1 cellular context compared by ENCODE assay signal in the genomic region with DNA sequence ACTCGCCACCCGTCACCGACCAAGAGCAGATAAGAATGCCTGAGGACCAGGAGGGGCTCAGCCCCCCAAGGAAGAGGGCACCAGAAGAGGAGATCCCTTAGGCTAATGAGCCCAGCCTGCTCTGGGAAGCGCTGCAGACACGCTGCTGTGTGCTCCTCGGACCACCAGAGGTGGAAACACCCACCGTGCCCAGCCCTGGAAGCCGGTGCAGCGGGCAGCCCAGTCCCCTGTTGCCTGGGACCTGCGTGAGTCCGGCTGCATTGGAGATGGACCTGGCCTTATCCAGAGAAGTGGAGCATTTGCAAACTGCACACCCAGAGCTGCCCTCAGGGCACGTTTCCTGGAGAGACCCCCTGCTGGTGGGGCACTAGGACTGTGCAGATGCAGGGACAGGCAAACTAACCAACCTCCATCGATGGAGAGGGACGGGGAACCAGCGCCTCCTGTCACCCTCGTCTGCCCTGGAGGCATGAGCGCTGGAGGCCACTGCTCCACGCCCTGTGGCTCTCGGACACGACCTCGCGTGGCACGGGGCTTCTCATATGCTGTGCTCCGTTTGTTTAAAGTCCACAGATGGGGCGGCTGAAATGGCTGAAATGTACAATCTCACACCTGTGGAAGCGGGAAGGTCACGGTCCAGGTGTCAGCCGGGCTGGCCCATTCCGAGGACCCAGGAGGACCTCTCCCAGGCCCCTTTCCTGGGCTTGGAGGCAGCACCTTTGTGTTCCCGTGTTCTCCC.
TF ChIP-seq lines count a peak whose summit lies in the region.

No MANE protein-coding gene starts in this region.

TF ChIP-seq in IMR-90, 13 proteins besides CTCF, POLR2A, EP300 and RAD21:
- TF ChIP-seq RCOR1 (IDR thresholded peaks at IDR 0.05; ENCODE audit: insufficient replicate concordance, low read length) (no peak), MXI1 (IDR thresholded peaks at IDR 0.05; ENCODE audit: borderline replicate concordance, low read depth, low read length) (no peak), FOS (IDR thresholded peaks at IDR 0.05; ENCODE audit: low read depth, low read length) (no peak), BHLHE40 (IDR thresholded peaks at IDR 0.05; ENCODE audit: low read depth, low read length) (no peak), CEBPB (IDR thresholded peaks at IDR 0.05; ENCODE audit: low read depth, low read length) (no peak), CHD1 (IDR thresholded peaks at IDR 0.05; ENCODE audit: low read depth, low read length) (no peak), SMC3 (IDR thresholded peaks at IDR 0.05; ENCODE audit: low read depth, low read length) (no peak), USF2 (IDR thresholded peaks at IDR 0.05; ENCODE audit: low read depth, low read length) (no peak), RFX5 (IDR thresholded peaks at IDR 0.05; ENCODE audit: low read depth, low read length) (no peak), MAFK (IDR thresholded peaks at IDR 0.05; ENCODE audit: low read depth, low read length) (no peak)
